Comparison of ENCODE assay signal across 8 cellular contexts in the genomic region with DNA sequence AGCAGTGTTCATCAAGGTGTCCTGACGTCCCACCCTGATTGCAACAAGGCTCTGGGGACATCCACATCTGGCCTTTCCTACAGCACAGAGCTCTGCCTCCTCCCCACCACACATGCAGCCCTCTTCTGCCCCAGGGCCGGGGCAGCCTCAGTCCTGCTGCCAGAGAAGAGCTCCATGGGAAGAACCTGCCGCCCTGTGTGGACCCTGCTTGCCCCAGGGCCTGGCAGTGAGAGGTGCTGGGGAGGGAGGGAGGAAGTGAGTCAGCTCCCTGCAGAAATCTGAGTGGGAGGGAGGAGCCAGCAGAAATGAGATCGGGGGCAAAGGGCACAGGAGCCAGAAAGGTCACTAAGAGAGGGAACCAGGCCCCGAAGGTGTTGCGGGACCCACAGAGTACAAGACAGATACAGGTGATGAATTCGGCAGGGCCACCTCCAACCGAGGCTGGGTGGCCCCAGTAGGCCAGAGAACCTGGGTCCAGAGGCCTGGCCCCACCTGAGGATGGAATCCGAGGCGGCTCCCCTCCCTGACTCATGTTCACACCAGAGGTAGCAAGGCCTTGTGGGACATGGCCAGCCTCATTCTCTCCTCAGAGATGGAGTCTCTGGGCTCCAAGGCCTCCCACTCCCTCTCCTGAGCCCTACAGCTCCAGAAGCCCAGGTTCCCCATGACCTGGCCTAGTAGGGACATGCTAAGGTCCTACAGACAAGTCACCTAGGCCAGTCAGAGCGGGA. TPM values are rescaled to one million over a fixed set of nuclear protein-coding genes. Genes with fewer than 3 reads are reported as not detected.
DNase-seq lines count a peak whose midpoint lies in the region; TF ChIP-seq lines count a peak whose summit lies in the region.

No MANE protein-coding gene starts in this region.

- peaks cover 5% of the 10 kb centered on the region for H3K36me3 Mint-ChIP-seq in nephron progenitor cell (ENCODE audit: low read depth)

- H3K4me1 ChIP-seq in uterus, result peaks cover 0 to 29% of the 10 kb centered on the region in 2 donors

- H3K27me3 ChIP-seq in uterus, result no peaks in the 10 kb centered on the region

- peaks cover 5% of the 10 kb centered on the region for H3K27me3 Mint-ChIP-seq in nephron progenitor cell (ENCODE audit: low read depth, poor library complexity)

- H3K9me3 Mint-ChIP-seq in nephron progenitor cell, result no peaks in the 10 kb centered on the region

- intact Hi-C loops in uterus (cut with DNase I; ENCODE audit: low total_unique reads), result no loop called here

- peak overlapping the region; percentile 28 for H3K4me3 Mint-ChIP-seq in nephron progenitor cell

- peak overlapping the region; percentile 63 to 73 for H3K27ac ChIP-seq in uterus

- H3K36me3 ChIP-seq in uterus, result no peaks in the 10 kb centered on the region

- TF ChIP-seq CTCF in nephron progenitor cell (IDR thresholded peaks at IDR 0.05), result no peak
- TF ChIP-seq CTCF in uterus (IDR thresholded peaks at IDR 0.05), result no peak

- H3K4me3 ChIP-seq in uterus, result no peak overlapping the region

- peak overlapping the region; percentile 91 for H3K27ac Mint-ChIP-seq in nephron progenitor cell

- DNase-seq in NCI-H2029 (lab: John Stamatoyannopoulos, UW) (peak; percentile 11), NCI-H2029 treated with DMSO at 0.1 percent for 48 hours (lab: John Stamatoyannopoulos, UW) (no peak), dermis blood vessel endothelial cell (peak; percentile 71), nephron progenitor cell (peak; percentile 45), uterus (peak; percentile 32 to 47), NCI-H1417 treated with DMSO at 0.1 percent for 48 hours (lab: John Stamatoyannopoulos, UW) (no peak), iPS-NIHi7 (ENCODE audit: extremely low spot score) (no peak)
- peak; percentile 66 to 68 for DNase-seq in activated CD4-positive, alpha-beta T cell treated with anti-CD3 and anti-CD28 coated beads for 4 hours

- H3K4me1 Mint-ChIP-seq in nephron progenitor cell, result peaks cover 78% of the 10 kb centered on the region

- H3K9me3 ChIP-seq in uterus, result no peaks in the 10 kb centered on the region

- no peak for TF ChIP-seq POLR2A in uterus (IDR thresholded peaks at IDR 0.05)

RNA-seq across cellular contexts. Expression of a gene that starts 24.8 kb away (rescaled TPM):
- 42.4 and 47.4 TPM in 2 replicates for total RNA-seq in dermis blood vessel endothelial cell
- total RNA-seq in uterus, result 100 to 1,000 TPM in 1 of 4 donors, 10 to 100 TPM in 3; 33.2 to 104 (median 59.3) TPM

Comparison
In these comparisons a context has a peak if more than half of its experiments do, and no peak if none do; other contexts are left out.
1. DNase-seq: peak in NCI-H2029 (single experiment), activated CD4-positive, alpha-beta T cell treated with anti-CD3 and anti-CD28 coated beads for 4 hours (2 of 2), dermis blood vessel endothelial cell (single experiment), nephron progenitor cell (single experiment) and uterus (2 of 2); none in NCI-H2029 treated with DMSO at 0.1 percent for 48 hours (single experiment), NCI-H1417 treated with DMSO at 0.1 percent for 48 hours (single experiment) and iPS-NIHi7 (single experiment).